In the genomic region with DNA sequence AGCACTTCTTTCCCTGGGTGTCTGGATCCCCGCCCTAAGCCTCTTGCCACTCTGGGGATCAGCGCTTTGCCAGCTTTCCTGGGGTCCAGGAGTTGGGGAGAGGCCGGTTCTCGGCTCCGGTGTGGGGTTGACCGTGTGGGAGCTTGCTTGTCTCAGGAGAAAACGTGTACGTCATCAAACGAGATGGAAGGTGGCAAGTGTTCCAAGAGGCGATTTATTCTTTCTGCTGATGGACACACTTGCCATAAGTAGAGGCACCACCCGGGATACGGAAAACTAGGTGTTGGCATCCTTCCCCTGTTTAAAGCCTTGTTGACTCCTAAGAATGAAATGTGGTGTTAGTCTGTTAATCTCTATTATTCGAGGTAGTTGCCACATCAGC, we compare ENCODE assay signal across 8 cellular contexts. TPM values are rescaled to one million over a fixed set of nuclear protein-coding genes. Genes with fewer than 3 reads are reported as not detected.
DNase-seq lines count a peak whose midpoint lies in the region; ATAC-seq and TF ChIP-seq lines count a peak whose summit lies in the region.

No MANE protein-coding gene starts in this region.

- peak overlapping the region; percentile 90 for H3K4me2 ChIP-seq in PC-3 (ENCODE audit: low read length)

- peaks cover 21% of the 10 kb centered on the region for H3K36me3 Mint-ChIP-seq in endothelial cell (ENCODE audit: low read depth, unreplicated experiment)

- H3K27ac ChIP-seq in heart right ventricle (peak overlapping the region in 9 of 10 donors; percentile 89 to 98 (median 94)), PC-3 (ENCODE audit: low read length) (peak overlapping the region; percentile 89), ovary (peak overlapping the region; percentile 82 to 87)

- peaks cover 3% of the 10 kb centered on the region for H3K27me3 Mint-ChIP-seq in endothelial cell (ENCODE audit: unreplicated experiment)

- peaks cover 40% of the 10 kb centered on the region for H4K20me1 ChIP-seq in PC-3 (ENCODE audit: low read length)

- H3K4me1 Mint-ChIP-seq in endothelial cell (ENCODE audit: unreplicated experiment): peaks cover 35% of the 10 kb centered on the region

- peak overlapping the region; percentile 94 for H2AFZ ChIP-seq in PC-3 (ENCODE audit: low read length)

- in situ Hi-C loops in G401 (cut with HindIII; ENCODE audit: low sequenced_read_pairs): no loop called here

- H3K79me2 ChIP-seq in PC-3 (ENCODE audit: low read length): peaks cover 82% of the 10 kb centered on the region

- CTCF ChIA-PET in PC-3 (lab: Charles Lee): no interaction called here

- H3K9me3 Mint-ChIP-seq in endothelial cell (ENCODE audit: unreplicated experiment): no peaks in the 10 kb centered on the region

- no peak for TF ChIP-seq POLR2A in ovary (IDR thresholded peaks at IDR 0.05)

- H3K27me3 ChIP-seq in heart right ventricle (no peaks in the 10 kb centered on the region), PC-3 (ENCODE audit: low read length) (no peaks in the 10 kb centered on the region), ovary (no peaks in the 10 kb centered on the region)

- H3K9me2 ChIP-seq in PC-3 (replicated peaks; ENCODE audit: low read length): no peaks in the 10 kb centered on the region

- H3K4me3 Mint-ChIP-seq in endothelial cell (ENCODE audit: unreplicated experiment): peak overlapping the region; percentile 99

- peaks cover 20% of the 10 kb centered on the region for H3F3A ChIP-seq in PC-3 (ENCODE audit: low read length, unreplicated experiment)

- peak overlapping the region; percentile 57 to 99 (median 86) for H3K4me3 ChIP-seq in heart right ventricle
- peak overlapping the region; percentile 99 for H3K4me3 ChIP-seq in PC-3 (ENCODE audit: low read length)
- peak overlapping the region; percentile 68 for H3K4me3 ChIP-seq in ovary

- peaks cover 5 to 42% (median 27%) of the 10 kb centered on the region in 9 donors for H3K4me1 ChIP-seq in heart right ventricle
- H3K4me1 ChIP-seq in PC-3 (ENCODE audit: insufficient read depth, low read length): peaks cover 13% of the 10 kb centered on the region
- H3K4me1 ChIP-seq in ovary (ENCODE audit: insufficient read depth): peaks cover 3% of the 10 kb centered on the region

- peak in 3 of 8 donors; percentile 2 to 48 (median 29) for ATAC-seq in heart right ventricle
- ATAC-seq in Right ventricle myocardium inferior: no peak
- peak; percentile 18; the same call in 1 of the 2 replicates for ATAC-seq in PC-3

- H3K36me3 ChIP-seq in heart right ventricle (peaks cover 0 to 40% (median 23%) of the 10 kb centered on the region in 9 donors), PC-3 (ENCODE audit: low read depth, low read length) (peaks cover 38% of the 10 kb centered on the region), ovary (no peaks in the 10 kb centered on the region)

- WGBS in heart right ventricle, 2 donors: 1 to 2% methylated on average over 13 of the region's 13 CpGs
- WGBS in ovary, 3 donors: 0 to 1% (median 1%) methylated on average over 13 of the region's 13 CpGs

- POLR2A ChIA-PET in PC-3 (lab: Charles Lee; ENCODE audit: unreplicated experiment): no interaction called here

- peak overlapping the region; percentile 98 for H3K9ac ChIP-seq in PC-3 (ENCODE audit: low read length)

- BruUV-seq in PC-3 (replicated peaks; lab: Mats Ljungman, UMichigan): TSS peak; percentile 86

- intact Hi-C loops in heart right ventricle (cut with DNase I) (no loop called here), Right ventricle myocardium inferior (cut with DNase I) (loop anchor here (2.0 kb wide), 1 partner anchor 119 kb away; a partner anchor contains a TSS), PC-3 (cut with micrococcal nuclease) (loop anchor here (10.0 kb wide), 1 partner anchor 211 kb away; a partner anchor contains a TSS), ovary (cut with DNase I) (no loop called here)

- DNase-seq in heart right ventricle (no peak), Right ventricle myocardium inferior (ENCODE audit: missing footprints) (no peak), PC-3 (peak; percentile 28), endothelial cell (ENCODE audit: low spot score) (no peak), ovary (no peak), AG08395 (ENCODE audit: low spot score) (no peak), G401 (ENCODE audit: low spot score) (no peak)
- no peak for DNase-seq in stimulated activated CD4-positive, alpha-beta T cell treated with anti-CD3 and anti-CD28 coated beads, Interleukin-4, amount 100 ng/mL, for 4 hours

- TF ChIP-seq EP300 in ovary (IDR thresholded peaks at IDR 0.05): no peak

- no peaks in the 10 kb centered on the region for H3K9me3 ChIP-seq in heart right ventricle
- H3K9me3 ChIP-seq in PC-3 (ENCODE audit: low read length): no peaks in the 10 kb centered on the region
- no peaks in the 10 kb centered on the region for H3K9me3 ChIP-seq in ovary

- H3K27ac Mint-ChIP-seq in endothelial cell (ENCODE audit: unreplicated experiment): peak overlapping the region; percentile 98

- TF ChIP-seq CTCF in heart right ventricle (IDR thresholded peaks at IDR 0.05) (no peak), PC-3 (conservative IDR thresholded peaks at IDR 0.05; ENCODE audit: low read depth, low read length) (no peak), endothelial cell (IDR thresholded peaks at IDR 0.05; ENCODE audit: unreplicated experiment) (no peak), ovary (IDR thresholded peaks at IDR 0.05) (no peak)

RNA-seq across cellular contexts. Expression of a gene that starts 0.3 kb away (rescaled TPM):
- total RNA-seq in heart right ventricle (1 to 10 TPM; 1.6 to 6.6 (median 2.3) TPM), Right ventricle myocardium inferior (2.1 TPM), PC-3 (2014; rRNA removed) (18.1 and 19.9 TPM in 2 replicates), endothelial cell (ENCODE audit: unreplicated experiment) (19.3 TPM), ovary (1 to 10 TPM; 3.5 to 9.6 (median 6.8) TPM)
- polyA plus RNA-seq in heart right ventricle (1 to 10 TPM; 1.5 to 2.9 TPM), ovary (1 to 10 TPM; 5.2 TPM)
- 34.1 and 49.7 TPM in 2 replicates for total RNA-seq in G401 (2014; rRNA removed; shearing (Covaris generic))

RNA-seq across cellular contexts. Expression of a gene that starts 0.8 kb away (rescaled TPM):
- total RNA-seq in heart right ventricle: 1,000 to 10,000 TPM; 1,152 to 1,492 (median 1,276) TPM
- 1,000 to 10,000 TPM; 2,017 to 3,057 TPM for polyA plus RNA-seq in heart right ventricle
- total RNA-seq in Right ventricle myocardium inferior: 1,478 TPM
- 1,239 and 2,773 TPM in 2 replicates for total RNA-seq in PC-3 (2014; rRNA removed)
- 3,652 TPM for total RNA-seq in endothelial cell (ENCODE audit: unreplicated experiment)
- total RNA-seq in ovary: 1,000 to 10,000 TPM; 3,226 to 5,904 (median 4,447) TPM
- polyA plus RNA-seq in ovary: 1,000 to 10,000 TPM; 5,574 to 6,065 TPM
- 10,569 and 10,667 TPM in 2 replicates for total RNA-seq in G401 (2014; rRNA removed; shearing (Covaris generic))

RNA-seq across cellular contexts. Expression of a gene that starts 7.9 kb away (rescaled TPM):
- 10 to 100 TPM; 28.5 to 41.6 (median 33.9) TPM for total RNA-seq in heart right ventricle
- 10 to 100 TPM; 32.8 to 48.8 TPM for polyA plus RNA-seq in heart right ventricle
- total RNA-seq in Right ventricle myocardium inferior: 40.8 TPM
- 34.1 and 38.2 TPM in 2 replicates for total RNA-seq in PC-3 (2014; rRNA removed)
- total RNA-seq in endothelial cell (ENCODE audit: unreplicated experiment): 16.2 TPM
- 10 to 100 TPM; 14.6 to 33.4 (median 28.2) TPM for total RNA-seq in ovary
- polyA plus RNA-seq in ovary: 10 to 100 TPM; 21.2 to 33.2 TPM
- total RNA-seq in G401 (2014; rRNA removed; shearing (Covaris generic)): 17.1 and 18.3 TPM in 2 replicates

Comparison
In these comparisons a context has a peak if more than half of its experiments do, and no peak if none do; other contexts are left out.
1. intact Hi-C loops: an anchor here in Right ventricle myocardium inferior (2.0 kb wide) and PC-3 (10.0 kb wide); none called in heart right ventricle and ovary.